In genomic region chr9:136662656-136663310, GRCh38 we compare ENCODE assay signal across 9 cellular contexts. TPM values are rescaled to one million over a fixed set of nuclear protein-coding genes. Genes with fewer than 3 reads are reported as not detected.
DNase-seq lines count a peak whose midpoint lies in the region; TF ChIP-seq lines count a peak whose summit lies in the region.
"Had no signal": no experiment of that assay in that cellular context is flagged by ENCODE, and none has a peak within 500 bp of the region (broad histone marks: within the 10 kb centered on the region; RNA-seq: fewer than 3 reads in every experiment).

TSS of gene EGFL7 (plus strand) at chr9:136662916. CDS start at chr9:136668283, 5,367 bp downstream.

- H3K27ac Mint-ChIP-seq in osteocyte (ENCODE audit: unreplicated experiment): no peak within 1 kb of the TSS
- H3K27ac Mint-ChIP-seq in activated T-helper 2 cell treated with anti-CD3 and anti-CD28 coated beads, Interferon-gamma antibody, Interleukin-2, Interleukin-4, amounts not matched to agents 10 μg/mL and 5 μg/mL and 100 μg/mL, durations not matched to agents 14 hours and 24 hours and 36 hours: no peak within 1 kb of the TSS

- H3K9ac ChIP-seq in liver (ENCODE audit: low read depth in 1 of 2, low read length in 2 of 2): peak within 1 kb of the TSS; percentile 1 to 28

- no peak for DNase-seq in H7
- no peak for DNase-seq in coronary artery (ENCODE audit: low spot score)
- DNase-seq in stomach: no peak
- DNase-seq in activated effector memory CD4-positive, alpha-beta T cell treated with Interleukin-2 at 50 U/mL for 16 hours: no peak
- DNase-seq in osteocyte (ENCODE audit: extremely low spot score, unreplicated experiment): no peak
- no peak for DNase-seq in brain microvascular endothelial cell
- no peak for DNase-seq in activated T-helper 2 cell treated with anti-CD3 and anti-CD28 coated beads, Interferon-gamma antibody, Interleukin-2, Interleukin-4, amounts not matched to agents 10 μg/mL and 5 μg/mL and 100 μg/mL, durations not matched to agents 14 hours and 24 hours and 36 hours (ENCODE audit: low spot score)
- DNase-seq: NCI-H446 had no signal

- in situ Hi-C loops in brain microvascular endothelial cell (cut with HindIII; ENCODE audit: low pct_ligation_motif_present, low sequenced_read_pairs): no loop called here

- H3K4me3 Mint-ChIP-seq in osteocyte (ENCODE audit: unreplicated experiment): no peak within 1 kb of the TSS
- H3K4me3 Mint-ChIP-seq in activated T-helper 2 cell treated with anti-CD3 and anti-CD28 coated beads, Interferon-gamma antibody, Interleukin-2, Interleukin-4, amounts not matched to agents 10 μg/mL and 5 μg/mL and 100 μg/mL, durations not matched to agents 14 hours and 24 hours and 36 hours (ENCODE audit: low read depth): no peak within 1 kb of the TSS

- peaks cover 2% of the 10 kb centered on the region for H3K27me3 Mint-ChIP-seq in osteocyte (ENCODE audit: unreplicated experiment)
- peaks cover 22% of the 10 kb centered on the region for H3K27me3 Mint-ChIP-seq in activated T-helper 2 cell treated with anti-CD3 and anti-CD28 coated beads, Interferon-gamma antibody, Interleukin-2, Interleukin-4, amounts not matched to agents 10 μg/mL and 5 μg/mL and 100 μg/mL, durations not matched to agents 14 hours and 24 hours and 36 hours (ENCODE audit: low read depth)

- H3K27ac ChIP-seq in coronary artery (peak within 1 kb of the TSS in 1 of 2 donors; percentile 72), liver (ENCODE audit: low read depth in 1 of 2, low read length in 2 of 2) (peak within 1 kb of the TSS; percentile 68 to 78), stomach (peak within 1 kb of the TSS; percentile 47 to 73 (median 67)), brain microvascular endothelial cell (no peak within 1 kb of the TSS)

- TF ChIP-seq RAD21 in liver (IDR thresholded peaks at IDR 0.05): peak in 1 of 2 donors; percentile 3

- H3K36me3 ChIP-seq in H7 (replicated peaks; ENCODE audit: control insufficient read depth, insufficient read depth, low read length) (no peaks in the 10 kb centered on the region), liver (ENCODE audit: control insufficient read depth in 4 of 4, insufficient read depth in 3 of 4, low read depth in 1 of 4, low read length in 3 of 4) (no peaks in the 10 kb centered on the region), stomach (no peaks in the 10 kb centered on the region), brain microvascular endothelial cell (replicated peaks) (no peaks in the 10 kb centered on the region)

- H3K4me1 ChIP-seq in liver (ENCODE audit: control insufficient read depth in 4 of 4, insufficient read depth in 4 of 4, low read length in 3 of 4) (peaks cover 0 to 11% (median 5%) of the 10 kb centered on the region in 4 donors), stomach (peaks cover 11 to 25% (median 13%) of the 10 kb centered on the region in 4 donors)

- no peak for TF ChIP-seq POLR2A in stomach (IDR thresholded peaks at IDR 0.05)

- no peaks in the 10 kb centered on the region for H3K36me3 Mint-ChIP-seq in osteocyte (ENCODE audit: unreplicated experiment)
- no peaks in the 10 kb centered on the region for H3K36me3 Mint-ChIP-seq in activated T-helper 2 cell treated with anti-CD3 and anti-CD28 coated beads, Interferon-gamma antibody, Interleukin-2, Interleukin-4, amounts not matched to agents 10 μg/mL and 5 μg/mL and 100 μg/mL, durations not matched to agents 14 hours and 24 hours and 36 hours (ENCODE audit: low read depth)

- TF ChIP-seq EP300 in stomach (IDR thresholded peaks at IDR 0.05): no peak

- H3K9me3 ChIP-seq in liver (ENCODE audit: control insufficient read depth in 4 of 4, low read length in 3 of 4) (no peaks in the 10 kb centered on the region), stomach (no peaks in the 10 kb centered on the region)

- no peaks in the 10 kb centered on the region for H3K9me3 Mint-ChIP-seq in osteocyte (ENCODE audit: unreplicated experiment)
- H3K9me3 Mint-ChIP-seq in activated T-helper 2 cell treated with anti-CD3 and anti-CD28 coated beads, Interferon-gamma antibody, Interleukin-2, Interleukin-4, amounts not matched to agents 10 μg/mL and 5 μg/mL and 100 μg/mL, durations not matched to agents 14 hours and 24 hours and 36 hours: no peaks in the 10 kb centered on the region

- no peak for TF ChIP-seq CTCF in coronary artery (IDR thresholded peaks at IDR 0.05)
- no peak for TF ChIP-seq CTCF in liver (IDR thresholded peaks at IDR 0.05; ENCODE audit: low read depth, low read length, missing input control)
- TF ChIP-seq CTCF in stomach (IDR thresholded peaks at IDR 0.05): no peak
- TF ChIP-seq CTCF in osteocyte (IDR thresholded peaks at IDR 0.05): no peak
- no peak for TF ChIP-seq CTCF in brain microvascular endothelial cell (IDR thresholded peaks at IDR 0.05; ENCODE audit: low read depth, low read length, missing control alignments)

- peaks cover 6% of the 10 kb centered on the region for H3K4me1 Mint-ChIP-seq in osteocyte (ENCODE audit: unreplicated experiment)
- H3K4me1 Mint-ChIP-seq in activated T-helper 2 cell treated with anti-CD3 and anti-CD28 coated beads, Interferon-gamma antibody, Interleukin-2, Interleukin-4, amounts not matched to agents 10 μg/mL and 5 μg/mL and 100 μg/mL, durations not matched to agents 14 hours and 24 hours and 36 hours (ENCODE audit: low read depth): no peaks in the 10 kb centered on the region

- no peak within 1 kb of the TSS for H3K4me3 ChIP-seq in H7 (ENCODE audit: insufficient read depth, low read depth, low read length)
- H3K4me3 ChIP-seq in coronary artery: peak within 1 kb of the TSS; percentile 76
- peak within 1 kb of the TSS; percentile 41 to 66 (median 58) for H3K4me3 ChIP-seq in liver (ENCODE audit: low read depth in 1 of 3, low read length in 3 of 3)
- peak within 1 kb of the TSS; percentile 45 to 58 (median 48) for H3K4me3 ChIP-seq in stomach
- no peak within 1 kb of the TSS for H3K4me3 ChIP-seq in brain microvascular endothelial cell (ENCODE audit: low read depth, low read length)

- intact Hi-C loops in stomach (cut with DNase I; ENCODE audit: low total_unique reads): no loop called here
- intact Hi-C loops in activated T-helper 2 cell treated with anti-CD3 and anti-CD28 coated beads, Interferon-gamma antibody, Interleukin-2, Interleukin-4, amounts not matched to agents 10 μg/mL and 5 μg/mL and 100 μg/mL, durations not matched to agents 14 hours and 24 hours and 36 hours (cut with micrococcal nuclease): no loop called here

- 62% methylated on average over 26 of the region's 26 CpGs for WGBS in liver
- WGBS in stomach, 5 donors: 38 to 83% (median 58%) methylated on average over 1 to 26 of the region's 26 CpGs

- H3K27me3 ChIP-seq in H7 (ENCODE audit: control insufficient read depth, insufficient read depth, low read length): no peaks in the 10 kb centered on the region
- H3K27me3 ChIP-seq in liver (ENCODE audit: control insufficient read depth in 4 of 4, insufficient read depth in 4 of 4, low read length in 3 of 4): no peaks in the 10 kb centered on the region
- peaks cover 0 to 97% (median 67%) of the 10 kb centered on the region in 3 donors for H3K27me3 ChIP-seq in stomach
- no peaks in the 10 kb centered on the region for H3K27me3 ChIP-seq in brain microvascular endothelial cell (replicated peaks)

TF ChIP-seq in liver, 16 proteins besides CTCF, POLR2A, EP300 and RAD21:
- TF ChIP-seq SP1 (IDR thresholded peaks at IDR 0.05) (peak; percentile 36), GABPA (IDR thresholded peaks at IDR 0.05 in 1 of 2, conservative IDR thresholded peaks at IDR 0.05 in 1 of 2) (no peak), TAF1 (conservative IDR thresholded peaks at IDR 0.05) (peak; percentile 54), EGR1 (IDR thresholded peaks at IDR 0.05; ENCODE audit: low read depth in 2 of 2) (no peak), NR2F2 (IDR thresholded peaks at IDR 0.05) (peak; percentile 72), REST (IDR thresholded peaks at IDR 0.05) (peak; percentile 19)

RNA-seq across cellular contexts. Expression of gene EGFL7, which starts in this region (rescaled TPM):
- 68.5 and 87.3 TPM in 2 replicates for total RNA-seq in H7 (2014; rRNA removed; shearing (Covaris generic))
- total RNA-seq in liver (10 to 100 TPM; 34.5 to 38.5 TPM), stomach (1,000 to 10,000 TPM in 1 of 5 donors, 10 to 100 TPM in 4; 20.9 to 1,085 (median 42.0) TPM), osteocyte (6.9 and 8.4 TPM in 2 replicates)
- polyA plus RNA-seq in liver (10 to 100 TPM; 32.1 to 39.7 TPM), stomach (100 to 1,000 TPM in 1 of 3 donors, 10 to 100 TPM in 2; 44.8 to 113 (median 79.2) TPM)
- total RNA-seq in activated T-helper 2 cell treated with anti-CD3 and anti-CD28 coated beads, Interferon-gamma antibody, Interleukin-2, Interleukin-4, amounts not matched to agents 10 μg/mL and 5 μg/mL and 100 μg/mL, durations not matched to agents 14 hours and 24 hours and 36 hours: 2.6 and 2.8 TPM in 2 replicates

Comparison
In these comparisons a context has a peak if more than half of its experiments do, and no peak if none do; other contexts are left out.
1. H3K4me3 ChIP-seq: peak in coronary artery (single experiment), liver (3 of 3) and stomach (4 of 4); none in H7 (single experiment) and brain microvascular endothelial cell (single experiment).